Comparison of ENCODE assay signal across 8 cellular contexts in genomic region chrX:48520976-48521352, GRCh38. TPM values are rescaled to one million over a fixed set of nuclear protein-coding genes. Genes with fewer than 3 reads are reported as not detected.
DNase-seq lines count a peak whose midpoint lies in the region; ATAC-seq and TF ChIP-seq lines count a peak whose summit lies in the region.

No MANE protein-coding gene starts in this region.

- no peaks in the 10 kb centered on the region for H3K9me3 Mint-ChIP-seq in activated CD4-positive, alpha-beta T cell treated with anti-CD3 and anti-CD28 coated beads, Interleukin-2, amount 10 ng/mL, durations not matched to agents 7 days and 5 days

- H3K4me3 Mint-ChIP-seq in activated CD4-positive, alpha-beta T cell treated with anti-CD3 and anti-CD28 coated beads, Interleukin-2, amount 10 ng/mL, durations not matched to agents 7 days and 5 days, result peak overlapping the region; percentile 88

- CTCF ChIA-PET in activated CD4-positive, alpha-beta T cell treated with anti-CD3 and anti-CD28 coated beads, Interleukin-2, amount 10 ng/mL, durations not matched to agents 7 days and 5 days (lab: Charles Lee), result no interaction called here

- TF ChIP-seq EP300 in gastroesophageal sphincter (IDR thresholded peaks at IDR 0.05) (no peak), stomach (IDR thresholded peaks at IDR 0.05) (no peak)

- H3K27ac ChIP-seq in gastroesophageal sphincter, result peak overlapping the region in 3 of 4 donors; percentile 84 to 86 (median 86)
- peak overlapping the region; percentile 77 to 87 (median 82) for H3K27ac ChIP-seq in stomach

- H3K27me3 ChIP-seq in gastroesophageal sphincter, result no peaks in the 10 kb centered on the region
- H3K27me3 ChIP-seq in stomach, result no peaks in the 10 kb centered on the region

- no peak for ATAC-seq in gastroesophageal sphincter
- no peak for ATAC-seq in GM18498 (IDR thresholded peaks at IDR 0.05; ENCODE audit: unreplicated experiment)

- H3K4me1 ChIP-seq in gastroesophageal sphincter (peaks cover 0 to 11% (median 0%) of the 10 kb centered on the region in 3 donors), stomach (peaks cover 0 to 13% (median 9%) of the 10 kb centered on the region in 4 donors)

- DNase-seq in activated CD4-positive, alpha-beta T cell treated with anti-CD3 and anti-CD28 coated beads, Interleukin-2, amount 10 ng/mL, durations not matched to agents 7 days and 5 days, result no peak
- no peak for DNase-seq in activated CD4-positive, alpha-beta T cell treated with anti-CD3 and anti-CD28 coated beads, Interleukin-2, amount 50 U/mL, for 48 hours
- DNase-seq in SK-N-DZ (ENCODE audit: low spot score) (peak; percentile 78), stomach (no peak), NAMALWA (ENCODE audit: low spot score) (no peak), C1 segment of cervical spinal cord (lab: John Stamatoyannopoulos, UW) (no peak)

- POLR2A ChIA-PET in activated CD4-positive, alpha-beta T cell treated with anti-CD3 and anti-CD28 coated beads, Interleukin-2, amount 10 ng/mL, durations not matched to agents 7 days and 5 days (lab: Charles Lee), result interaction anchor here (0.6 kb wide), 1 partner anchor 51 kb away, joined by 3 read pairs; no protein-coding TSS in a partner anchor

- peaks cover 41% of the 10 kb centered on the region for H3K4me1 Mint-ChIP-seq in activated CD4-positive, alpha-beta T cell treated with anti-CD3 and anti-CD28 coated beads, Interleukin-2, amount 10 ng/mL, durations not matched to agents 7 days and 5 days

- peak overlapping the region; percentile 99 for H3K27ac Mint-ChIP-seq in activated CD4-positive, alpha-beta T cell treated with anti-CD3 and anti-CD28 coated beads, Interleukin-2, amount 10 ng/mL, durations not matched to agents 7 days and 5 days

- H3K36me3 ChIP-seq in gastroesophageal sphincter (peaks cover 0 to 13% of the 10 kb centered on the region in 2 donors), stomach (peaks cover 0 to 16% (median 5%) of the 10 kb centered on the region in 4 donors)

- peak overlapping the region; percentile 57 to 64 for H3K4me3 ChIP-seq in gastroesophageal sphincter
- peak overlapping the region; percentile 52 to 66 (median 62) for H3K4me3 ChIP-seq in stomach

- TF ChIP-seq CTCF in gastroesophageal sphincter (IDR thresholded peaks at IDR 0.05), result no peak
- TF ChIP-seq CTCF in stomach (IDR thresholded peaks at IDR 0.05), result no peak

- peaks cover 16% of the 10 kb centered on the region for H3K36me3 Mint-ChIP-seq in activated CD4-positive, alpha-beta T cell treated with anti-CD3 and anti-CD28 coated beads, Interleukin-2, amount 10 ng/mL, durations not matched to agents 7 days and 5 days (ENCODE audit: low read depth)

- intact Hi-C loops in stomach (cut with DNase I; ENCODE audit: low total_unique reads), result no loop called here

- H3K9me3 ChIP-seq in gastroesophageal sphincter, result no peaks in the 10 kb centered on the region
- H3K9me3 ChIP-seq in stomach, result peaks cover 0 to 6% (median 0%) of the 10 kb centered on the region in 4 donors

- WGBS in gastroesophageal sphincter (ENCODE audit: low coverage in 1 of 2), 2 donors, result 50% methylated on average over 1 of the region's 2 CpGs; no CpG with 5 or more reads in 1 of the 2 donors
- WGBS in stomach, 5 donors, result 10 to 51% (median 18%) methylated on average over 2 of the region's 2 CpGs

- H3K27me3 Mint-ChIP-seq in activated CD4-positive, alpha-beta T cell treated with anti-CD3 and anti-CD28 coated beads, Interleukin-2, amount 10 ng/mL, durations not matched to agents 7 days and 5 days, result no peaks in the 10 kb centered on the region

- no peak for TF ChIP-seq POLR2A in gastroesophageal sphincter (IDR thresholded peaks at IDR 0.05)
- no peak for TF ChIP-seq POLR2A in stomach (IDR thresholded peaks at IDR 0.05)

RNA-seq across cellular contexts. Expression of gene EBP, which starts 0.6 kb away (rescaled TPM):
- total RNA-seq in activated CD4-positive, alpha-beta T cell treated with anti-CD3 and anti-CD28 coated beads, Interleukin-2, amount 10 ng/mL, durations not matched to agents 7 days and 5 days, result 100 to 1,000 TPM; 246 to 251 TPM
- 130 and 153 TPM in 2 replicates for polyA plus RNA-seq in SK-N-DZ (2014; cell fraction: cytosol; rRNA removed)
- 86.0 and 122 TPM in 2 replicates for polyA plus RNA-seq in SK-N-DZ (2014; cell fraction: nucleus; rRNA removed)
- total RNA-seq in gastroesophageal sphincter (10 to 100 TPM; 12.9 to 17.7 (median 14.5) TPM), stomach (100 to 1,000 TPM in 1 of 5 donors, 10 to 100 TPM in 3, 1 to 10 TPM in 1; 5.8 to 208 (median 46.4) TPM)
- 100 to 1,000 TPM in 1 of 3 donors, 10 to 100 TPM in 2; 28.9 to 112 (median 74.8) TPM for polyA plus RNA-seq in stomach

RNA-seq across cellular contexts. Expression of gene PORCN, which starts 12.2 kb away (rescaled TPM):
- total RNA-seq in activated CD4-positive, alpha-beta T cell treated with anti-CD3 and anti-CD28 coated beads, Interleukin-2, amount 10 ng/mL, durations not matched to agents 7 days and 5 days, result 10 to 100 TPM; 12.5 to 13.3 TPM
- polyA plus RNA-seq in SK-N-DZ (2014; cell fraction: cytosol; rRNA removed), result 9.7 and 12.9 TPM in 2 replicates
- polyA plus RNA-seq in SK-N-DZ (2014; cell fraction: nucleus; rRNA removed), result 18.7 and 28.0 TPM in 2 replicates
- total RNA-seq in gastroesophageal sphincter (10 to 100 TPM in 3 of 4 donors, 1 to 10 TPM in 1; 9.4 to 21.0 (median 13.2) TPM), stomach (10 to 100 TPM in 3 of 5 donors, 1 to 10 TPM in 2; 1.8 to 27.4 (median 16.2) TPM)
- polyA plus RNA-seq in stomach, result 10 to 100 TPM in 1 of 3 donors, 1 to 10 TPM in 2; 4.7 to 11.9 (median 6.7) TPM

RNA-seq across cellular contexts. Expression of gene TBC1D25, which starts 18.6 kb away (rescaled TPM):
- 10 to 100 TPM; 19.5 to 20.4 TPM for total RNA-seq in activated CD4-positive, alpha-beta T cell treated with anti-CD3 and anti-CD28 coated beads, Interleukin-2, amount 10 ng/mL, durations not matched to agents 7 days and 5 days
- 3.7 and 5.4 TPM in 2 replicates for polyA plus RNA-seq in SK-N-DZ (2014; cell fraction: cytosol; rRNA removed)
- 2.6 and 6.5 TPM in 2 replicates for polyA plus RNA-seq in SK-N-DZ (2014; cell fraction: nucleus; rRNA removed)
- 10 to 100 TPM in 3 of 4 donors, 1 to 10 TPM in 1; 8.4 to 16.9 (median 12.7) TPM for total RNA-seq in gastroesophageal sphincter
- 10 to 100 TPM in 2 of 5 donors, 1 to 10 TPM in 2, not detected in 1; 4.6 to 13.6 (median 9.0) TPM for total RNA-seq in stomach
- polyA plus RNA-seq in stomach, result 1 to 10 TPM; 5.2 to 6.5 (median 5.9) TPM

RNA-seq across cellular contexts. Expression of gene FTSJ1, which starts 45.0 kb away (rescaled TPM):
- total RNA-seq in activated CD4-positive, alpha-beta T cell treated with anti-CD3 and anti-CD28 coated beads, Interleukin-2, amount 10 ng/mL, durations not matched to agents 7 days and 5 days, result 10 to 100 TPM; 59.5 to 60.2 TPM
- polyA plus RNA-seq in SK-N-DZ (2014; cell fraction: cytosol; rRNA removed), result 68.3 and 117 TPM in 2 replicates
- 136 and 161 TPM in 2 replicates for polyA plus RNA-seq in SK-N-DZ (2014; cell fraction: nucleus; rRNA removed)
- 10 to 100 TPM; 31.1 to 43.0 (median 38.9) TPM for total RNA-seq in gastroesophageal sphincter
- total RNA-seq in stomach, result 10 to 100 TPM; 19.6 to 92.8 (median 55.3) TPM
- polyA plus RNA-seq in stomach, result 10 to 100 TPM; 33.9 to 40.3 (median 37.7) TPM

RNA-seq across cellular contexts. Expression of gene SLC38A5, which starts 50.9 kb away (rescaled TPM):
- 10 to 100 TPM; 78.3 to 78.9 TPM for total RNA-seq in activated CD4-positive, alpha-beta T cell treated with anti-CD3 and anti-CD28 coated beads, Interleukin-2, amount 10 ng/mL, durations not matched to agents 7 days and 5 days
- 12.9 and 14.7 TPM in 2 replicates for polyA plus RNA-seq in SK-N-DZ (2014; cell fraction: cytosol; rRNA removed)
- polyA plus RNA-seq in SK-N-DZ (2014; cell fraction: nucleus; rRNA removed), result 16.5 and 21.2 TPM in 2 replicates
- total RNA-seq in gastroesophageal sphincter (1 to 10 TPM; 4.2 to 7.9 (median 4.7) TPM), stomach (10 to 100 TPM in 2 of 5 donors, 1 to 10 TPM in 3; 4.1 to 32.9 (median 6.7) TPM)
- polyA plus RNA-seq in stomach, result 10 to 100 TPM; 19.9 to 45.8 (median 21.1) TPM
